Comparison of ENCODE assay signal across 9 cellular contexts in genomic region chr11:130431337-130431773, GRCh38. TPM values are rescaled to one million over a fixed set of nuclear protein-coding genes. Genes with fewer than 3 reads are reported as not detected.
A peak's percentile ranks its signal among the peaks of the same experiment; 100 is the strongest.
DNase-seq lines count a peak whose midpoint lies in the region; ATAC-seq and TF ChIP-seq lines count a peak whose summit lies in the region.
"Had no signal": no experiment of that assay in that cellular context is flagged by ENCODE, and none has a peak within 500 bp of the region (broad histone marks: within the 10 kb centered on the region; RNA-seq: fewer than 3 reads in every experiment).

No MANE protein-coding gene starts in this region.

- H3K27ac ChIP-seq in adrenal gland = no peak overlapping the region
- H3K27ac ChIP-seq in right cardiac atrium (ENCODE audit: low read length) = no peak overlapping the region
- H3K27ac ChIP-seq in gastrocnemius medialis = no peak overlapping the region

- 15 to 21% (median 16%) methylated on average over 6 to 10 of the region's 10 CpGs for whole genome bisulfite sequencing in adrenal gland, 4 donors
- WGBS in right cardiac atrium = 17% methylated on average over 10 of the region's 10 CpGs

- peaks cover 6 to 15% (median 15%) of the 10 kb centered on the region in 3 donors for H3K4me1 Mint-ChIP-seq in T-cell

- H3K9me3 ChIP-seq in adrenal gland (replicated peaks in 1 of 3) (no peaks in the 10 kb centered on the region), right cardiac atrium (ENCODE audit: control insufficient read depth, low read length) (no peaks in the 10 kb centered on the region), gastrocnemius medialis (no peaks in the 10 kb centered on the region)

- TF ChIP-seq POLR2A in adrenal gland (IDR thresholded peaks at IDR 0.05) = no peak
- TF ChIP-seq POLR2A in gastrocnemius medialis (IDR thresholded peaks at IDR 0.05) = no peak

- H3K27ac Mint-ChIP-seq in T-cell = no peak overlapping the region

- H3K36me3 ChIP-seq in adrenal gland (replicated peaks in 1 of 2) (no peaks in the 10 kb centered on the region), gastrocnemius medialis (no peaks in the 10 kb centered on the region)

- peak; percentile 62 for ATAC-seq in GM21360 (IDR thresholded peaks at IDR 0.05; ENCODE audit: unreplicated experiment)
- peak in 3 of 4 experiments; percentile 28 to 64 (median 48) for ATAC-seq in T-cell (replicated peaks in 1 of 4)
- ATAC-seq in right cardiac atrium = peak; percentile 16 to 43
- ATAC-seq in gastrocnemius medialis = peak; percentile 32 to 58
- no peak for ATAC-seq in GM21528 (IDR thresholded peaks at IDR 0.05; ENCODE audit: low FRiP score, unreplicated experiment)

- H3K27me3 Mint-ChIP-seq in T-cell = peaks cover 39 to 40% of the 10 kb centered on the region in 2 donors

- H3K4me1 ChIP-seq in adrenal gland (replicated peaks in 1 of 2) = peaks cover 6 to 11% of the 10 kb centered on the region in 2 donors
- H3K4me1 ChIP-seq in right cardiac atrium (ENCODE audit: control insufficient read depth, insufficient read depth, low read length) = peaks cover 2% of the 10 kb centered on the region
- H3K4me1 ChIP-seq in gastrocnemius medialis = peaks cover 11 to 13% of the 10 kb centered on the region in 2 donors

- CTCF ChIA-PET in T-cell (lab: Charles Lee) = interaction anchor here (0.7 to 4.1 kb wide), 13 partner anchors 10 to 485 kb away, joined by 3 to 29 read pairs (median 5); partner anchors contain the start of gene SNX19 (in 1 of the 2)

- H3K4me3 Mint-ChIP-seq in T-cell = no peak overlapping the region

- no peaks in the 10 kb centered on the region for H3K9me3 Mint-ChIP-seq in T-cell

- no peak overlapping the region for H3K4me3 ChIP-seq in adrenal gland
- H3K4me3 ChIP-seq in right cardiac atrium (ENCODE audit: low read length) = no peak overlapping the region
- H3K4me3 ChIP-seq in gastrocnemius medialis = no peak overlapping the region

- H3K27me3 ChIP-seq in adrenal gland (peaks cover 40% of the 10 kb centered on the region), right cardiac atrium (ENCODE audit: control insufficient read depth, insufficient read depth) (no peaks in the 10 kb centered on the region), gastrocnemius medialis (peaks cover 13 to 20% (median 17%) of the 10 kb centered on the region in 3 donors)

- intact Hi-C loops in adrenal gland (cut with DNase I) = loop anchor here in 1 of 2 donors (10.0 kb wide), 1 partner anchor 393 kb away; no protein-coding TSS in a partner anchor
- intact Hi-C loops in right cardiac atrium (cut with DNase I) = loop anchor here (2.0 to 10.0 kb wide), 3 partner anchors 461 to 463 kb away; no protein-coding TSS in a partner anchor
- intact Hi-C loops in gastrocnemius medialis (cut with DNase I; ENCODE audit: low total_unique reads) = loop anchor here (1.0 kb wide), 1 partner anchor 463 kb away; no protein-coding TSS in a partner anchor

- no peaks in the 10 kb centered on the region for H3K36me3 Mint-ChIP-seq in T-cell

- DNase-seq in D341Med (ENCODE audit: low spot score) = peak; percentile 64
- peak; percentile 47 for DNase-seq in LHCN-M2 (ENCODE audit: low read depth)
- DNase-seq in T-cell = peak; percentile 14 to 67 (median 54)
- peak; percentile 56 to 90 (median 80) for DNase-seq in adrenal gland
- DNase-seq in right cardiac atrium = peak; percentile 67 to 90 (median 82)
- DNase-seq in gastrocnemius medialis = peak; percentile 39 to 68

- TF ChIP-seq CTCF in adrenal gland (IDR thresholded peaks at IDR 0.05) = peak; percentile 58 to 81 (median 68)
- peak; percentile 56 to 82 (median 74) for TF ChIP-seq CTCF in gastrocnemius medialis (IDR thresholded peaks at IDR 0.05 in 4 of 5, conservative IDR thresholded peaks at IDR 0.05 in 1 of 5)

- in situ Hi-C loops in gastrocnemius medialis (cut with MboI; ENCODE audit: low sequenced_read_pairs in 4 of 4) = loop anchor here in 3 of 4 donors (10.0 to 25.0 kb wide), 4 partner anchors 231 to 463 kb away; no protein-coding TSS in a partner anchor

- POLR2A ChIA-PET in T-cell (lab: Charles Lee) = no interaction called here

RNA-seq across cellular contexts. Expression of gene ADAMTS8, which starts 2.9 kb away (rescaled TPM):
- not detected in 2 replicates for total RNA-seq in LHCN-M2 (2014; rRNA removed)
- not detected for polyA plus RNA-seq in LHCN-M2 (2012)
- total RNA-seq in T-cell = under 1 TPM in 3 of 5 donors, not detected in 2; 0.06 to 0.12 (median 0.07) TPM
- total RNA-seq in adrenal gland = under 1 TPM in 5 of 8 donors, not detected in 3; 0.07 to 0.32 (median 0.14) TPM
- 1 to 10 TPM in 1 of 3 donors, under 1 TPM in 2; 0.09 to 1.4 (median 0.48) TPM for polyA plus RNA-seq in adrenal gland
- 10 to 100 TPM in 1 of 4 donors, 1 to 10 TPM in 1, under 1 TPM in 2; 0.45 to 10.1 (median 0.95) TPM for total RNA-seq in right cardiac atrium
- polyA plus RNA-seq in right cardiac atrium = 0.88 TPM
- under 1 TPM in 3 of 4 donors, not detected in 1; 0.26 to 0.46 (median 0.29) TPM for total RNA-seq in gastrocnemius medialis
- total RNA-seq: T-helper 2 cell treated with Interferon-gamma antibody and Interleukin-4, amounts not matched to agents 100 ng/mL and 5 ng/mL, for 36 hours had no signal

RNA-seq across cellular contexts. Expression of gene ADAMTS15, which starts 17.1 kb away (rescaled TPM):
- total RNA-seq in LHCN-M2 (2014; rRNA removed) (0.58 and 0.92 TPM in 2 replicates), T-cell (under 1 TPM in 3 of 5 donors, not detected in 2; 0.03 to 0.07 (median 0.06) TPM), adrenal gland (1 to 10 TPM; 1.4 to 3.0 (median 2.2) TPM), right cardiac atrium (10 to 100 TPM; 13.4 to 30.2 (median 30.0) TPM), gastrocnemius medialis (1 to 10 TPM; 1.2 to 3.4 (median 1.9) TPM)
- polyA plus RNA-seq in LHCN-M2 (2012) = 0.10 TPM
- polyA plus RNA-seq in adrenal gland (1 to 10 TPM in 2 of 3 donors, under 1 TPM in 1; 0.68 to 3.7 (median 3.4) TPM), right cardiac atrium (13.7 TPM)
